Comparison of ENCODE assay signal across 10 cellular contexts in the genomic region with DNA sequence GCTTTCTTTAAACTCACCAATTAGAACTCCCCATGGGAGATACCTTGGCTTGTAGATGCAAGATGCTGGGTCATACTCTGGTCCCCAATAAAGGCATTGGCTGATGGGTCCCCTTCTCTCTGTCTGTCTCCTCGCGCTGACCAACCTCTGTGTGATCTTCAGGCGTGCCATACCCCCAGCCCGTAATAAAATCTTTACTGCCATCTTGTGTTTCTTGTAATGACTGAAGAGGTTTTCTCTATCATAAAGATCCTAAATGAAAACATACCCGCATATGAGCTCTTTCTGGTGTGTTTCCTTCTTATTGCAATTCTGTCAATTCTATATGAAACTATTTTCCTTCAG. TPM values are rescaled to one million over a fixed set of nuclear protein-coding genes. Genes with fewer than 3 reads are reported as not detected.
DNase-seq lines count a peak whose midpoint lies in the region; ATAC-seq, FAIRE-seq and TF ChIP-seq lines count a peak whose summit lies in the region.
"Not testable (repeated sequence)": the region's sequence is repeated elsewhere in the genome, so short reads cannot be mapped to it uniquely, and the experiment has no call there.
"Had no signal": no experiment of that assay in that cellular context is flagged by ENCODE, and none has a peak within 500 bp of the region (broad histone marks: within the 10 kb centered on the region; RNA-seq: fewer than 3 reads in every experiment).

No MANE protein-coding gene starts in this region.

- H3K9me3 Mint-ChIP-seq in HFFc6, memory B cell, nephron progenitor cell: not testable (repeated sequence)

- H3K23me2 ChIP-seq in H1 (ENCODE audit: low read depth, low read length): not testable (repeated sequence)

- WGBS in H1 (ENCODE audit: extremely low coverage in 1 of 2, insufficient coverage in 1 of 2, insufficient read length in 1 of 2, insufficient replicate concordance in 2 of 2, low coverage in 1 of 2, low lambda C conversion rate in 2 of 2, missing lambda C conversion rate in 1 of 2), 2 experiments: 89% methylated on average over 5 of the region's 5 CpGs; no CpG with 5 or more reads in 1 of the 2 experiments

- H3K14ac ChIP-seq in H1 (ENCODE audit: insufficient read length): not testable (repeated sequence)

- H3K9me3 ChIP-seq in BE2C; H1 (ENCODE audit: insufficient read depth in 2 of 2, low read depth in 1 of 2, low read length in 1 of 2): not testable (repeated sequence)

- H2BK5ac ChIP-seq in H1 (ENCODE audit: low read depth, low read length): not testable (repeated sequence)

- H3K4me3 Mint-ChIP-seq in HFFc6: peak overlapping the region; percentile 77
- not testable (repeated sequence) for H3K4me3 Mint-ChIP-seq in memory B cell, nephron progenitor cell

- not testable (repeated sequence) for H3K36me3 Mint-ChIP-seq in HFFc6 (ENCODE audit: low read depth); nephron progenitor cell (ENCODE audit: low read depth)
- H3K36me3 Mint-ChIP-seq in memory B cell: peaks cover 15% of the 10 kb centered on the region

- DNase-seq in BE2C; GM19239 (ENCODE audit: insufficient read length, low spot score); HFFc6; H1 (ENCODE audit: low read depth in 1 of 2, low spot score in 2 of 2); memory B cell (ENCODE audit: low spot score in 2 of 2); nephron progenitor cell: not testable (repeated sequence)
- DNase-seq in NCI-H460 (ENCODE audit: extremely low read depth, low read depth): peak; percentile 56

- peak; percentile 76 for ATAC-seq in SK-N-SH treated with all-trans-retinoic acid at 6 μM for 48 hours
- not testable (repeated sequence) for ATAC-seq in memory B cell (ENCODE audit: low read depth)

- not testable (repeated sequence) for H4K8ac ChIP-seq in H1 (ENCODE audit: extremely low read depth, insufficient read depth, low read length)

- not testable (repeated sequence) for H2AK5ac ChIP-seq in H1 (ENCODE audit: low read depth, low read length)

- not testable (repeated sequence) for H2BK120ac ChIP-seq in H1 (replicated peaks; ENCODE audit: low read depth, low read length)

- not testable (repeated sequence) for H3K18ac ChIP-seq in H1 (ENCODE audit: extremely low read depth, low read length)

- not testable (repeated sequence) for H3K36me3 ChIP-seq in BE2C; H1 (ENCODE audit: control insufficient read depth in 2 of 4, insufficient read depth in 4 of 4, low read length in 3 of 4)

- H3K27me3 Mint-ChIP-seq in HFFc6 (ENCODE audit: insufficient read depth); memory B cell; nephron progenitor cell (ENCODE audit: low read depth, poor library complexity): not testable (repeated sequence)

- H3K79me2 ChIP-seq in H1 (ENCODE audit: control insufficient read depth in 1 of 2, insufficient read depth in 2 of 2, low read length in 2 of 2): not testable (repeated sequence)

- not testable (repeated sequence) for H3K23ac ChIP-seq in H1 (ENCODE audit: insufficient read length)

- not testable (repeated sequence) for H3K4me2 ChIP-seq in H1 (ENCODE audit: insufficient read depth in 1 of 2, low read depth in 2 of 2, low read length in 2 of 2)

- POLR2A ChIA-PET in H1 (lab: Charles Lee; ENCODE audit: partially characterized antibody): not testable (repeated sequence)

- H4K5ac ChIP-seq in H1 (ENCODE audit: insufficient read length, low read depth, low read length): not testable (repeated sequence)

- H2BK12ac ChIP-seq in H1 (ENCODE audit: low read depth, low read length): not testable (repeated sequence)

- H3K4ac ChIP-seq in H1 (replicated peaks; ENCODE audit: insufficient read length, low read depth, low read length): not testable (repeated sequence)

- H2AFZ ChIP-seq in H1 (ENCODE audit: low read length): peak overlapping the region; percentile 81; the same call in 1 of the 2 replicates

- FAIRE-seq in GM19239 (lab: Jason Lieb, UNC): peak; percentile 35
- peak; percentile 73 for FAIRE-seq in H1 (lab: Jason Lieb, UNC)

- TF ChIP-seq EP300 in H1 (IDR thresholded peaks at IDR 0.05; ENCODE audit: borderline replicate concordance in 1 of 2, low read depth in 2 of 2, low read length in 2 of 2): not testable (repeated sequence)

- H3K27ac ChIP-seq in H1 (ENCODE audit: low read depth, low read length): not testable (repeated sequence)

- not testable (repeated sequence) for H3K56ac ChIP-seq in H1 (replicated peaks; ENCODE audit: insufficient read length, low read depth, low read length)

- TF ChIP-seq RAD21 in H1 (IDR thresholded peaks at IDR 0.05 in 1 of 2, conservative IDR thresholded peaks at IDR 0.05 in 1 of 2; ENCODE audit: low read depth in 2 of 2, low read length in 2 of 2): peak in 1 of 2 experiments; percentile 2; a peak in 1 of 4 replicates

- peaks cover 16% of the 10 kb centered on the region for H3K4me1 Mint-ChIP-seq in HFFc6 (ENCODE audit: low read depth)
- not testable (repeated sequence) for H3K4me1 Mint-ChIP-seq in memory B cell, nephron progenitor cell

- H3K9ac ChIP-seq in H1 (replicated peaks in 1 of 4; ENCODE audit: extremely low read depth in 1 of 4, low read depth in 3 of 4, low read length in 3 of 4): not testable (repeated sequence)

- H3K27ac Mint-ChIP-seq in HFFc6: peak overlapping the region; percentile 67
- peak overlapping the region; percentile 5 for H3K27ac Mint-ChIP-seq in memory B cell
- H3K27ac Mint-ChIP-seq in nephron progenitor cell: peak overlapping the region; percentile 2

- TF ChIP-seq POLR2A in H1 (IDR thresholded peaks at IDR 0.05; ENCODE audit: control extremely low read depth in 1 of 2, low read depth in 2 of 2, low read length in 2 of 2): not testable (repeated sequence)

- TF ChIP-seq CTCF in BE2C (IDR thresholded peaks at IDR 0.05; ENCODE audit: low read depth, low read length); HFFc6 (IDR thresholded peaks at IDR 0.05); H1 (IDR thresholded peaks at IDR 0.05; ENCODE audit: control extremely low read depth in 1 of 3, insufficient read depth in 1 of 3, low read depth in 1 of 3, low read length in 3 of 3); nephron progenitor cell (IDR thresholded peaks at IDR 0.05): not testable (repeated sequence)

- not testable (repeated sequence) for H4K20me1 ChIP-seq in H1 (replicated peaks in 1 of 2; ENCODE audit: control insufficient read depth in 1 of 2, insufficient read depth in 2 of 2, low read length in 2 of 2)

- H3K4me1 ChIP-seq in BE2C; H1 (replicated peaks in 1 of 4; ENCODE audit: control insufficient read depth in 3 of 4, insufficient read depth in 4 of 4, low read length in 3 of 4): not testable (repeated sequence)

- H2BK20ac ChIP-seq in H1 (ENCODE audit: low read length): not testable (repeated sequence)

- CTCF ChIA-PET in H1 (lab: Charles Lee; ENCODE audit: partially characterized antibody): interaction anchor here (1.1 to 1.8 kb wide), 3 partner anchors 24 to 442 kb away, joined by 3 read pairs; a partner anchor contains a TSS

- peak overlapping the region; percentile 56 for H3K4me3 ChIP-seq in BE2C (ENCODE audit: low read depth, low read length)
- not testable (repeated sequence) for H3K4me3 ChIP-seq in H1 (ENCODE audit: extremely low read depth in 1 of 4, insufficient read depth in 2 of 4, low read depth in 3 of 4, low read length in 4 of 4)

- not testable (repeated sequence) for H3K79me1 ChIP-seq in H1 (ENCODE audit: low read depth, low read length)

- not testable (repeated sequence) for H2BK15ac ChIP-seq in H1 (ENCODE audit: low read length)

- not testable (repeated sequence) for H3K27me3 ChIP-seq in BE2C; H1 (replicated peaks in 1 of 4; ENCODE audit: control insufficient read depth in 3 of 4, extremely low read depth in 1 of 4, insufficient read depth in 3 of 4, low read length in 3 of 4)

- not testable (repeated sequence) for H4K91ac ChIP-seq in H1 (replicated peaks; ENCODE audit: insufficient read length, low read length)

RNA-seq across cellular contexts. Expression of a gene that starts 24.4 kb away (rescaled TPM):
- polyA plus RNA-seq in BE2C (2012; ENCODE audit: insufficient read depth, insufficient read length, low read depth): not detected
- not detected for total RNA-seq in HFFc6 (2021; fragmentation: NEBNext Ultra II Directional; extraction: Animal tissue kit (Norgen Biotek cat#: 25700))
- total RNA-seq in NCI-H460 (2014; rRNA removed; shearing (Covaris generic)): not detected in 2 replicates
- not detected in 2 replicates for polyA plus RNA-seq in NCI-H460 (2014; cell fraction: nucleus; rRNA removed)
- total RNA-seq in H1 (2021; fragmentation: NEBNext Ultra II Directional; extraction: Animal tissue kit (Norgen Biotek cat#: 25700)): 0.10 and 0.22 TPM in 2 replicates
- polyA plus RNA-seq in H1 (2011; rRNA removed): 0.14 and 0.15 TPM in 2 replicates
- polyA plus RNA-seq in H1 (2011; cell fraction: cytosol; rRNA removed): 0.19 TPM
- polyA plus RNA-seq in H1 (2011; cell fraction: nucleus; rRNA removed): 0.61 TPM
- polyA plus RNA-seq in H1 (2012, experiment 1 of 2): 0.06 to 0.29 TPM (median 0.14 TPM) in 4 replicates
- not detected for polyA plus RNA-seq in H1 (2012, experiment 2 of 2)
- 0.18 TPM for polyA plus RNA-seq in H1 (2013, experiment 1 of 2)
- 0.13 TPM for polyA plus RNA-seq in H1 (2013, experiment 2 of 2)
- polyA minus RNA-seq in H1 (2011; rRNA and poly(A)+ RNA removed): 0.13 and 0.29 TPM in 2 replicates
- not detected for polyA minus RNA-seq in H1 (2011; cell fraction: cytosol; rRNA and poly(A)+ RNA removed)
- polyA minus RNA-seq in H1 (2011; cell fraction: nucleus; rRNA and poly(A)+ RNA removed): 1.1 TPM
- total RNA-seq: Calu3 had no signal
- polyA plus RNA-seq: AG04450 had no signal

Comparison
In these comparisons a context has a peak if more than half of its experiments do, and no peak if none do; other contexts are left out.
1. H3K27ac Mint-ChIP-seq: peak in every context shown above with its lines; median percentile 67 in HFFc6; 5 in memory B cell; 2 in nephron progenitor cell.